28 cellular contexts compared by ENCODE assay signal in genomic region chr12:56517854-56518253, GRCh38. TPM values are rescaled to one million over a fixed set of nuclear protein-coding genes. Genes with fewer than 3 reads are reported as not detected.
DNase-seq lines count a peak whose midpoint lies in the region; ATAC-seq, FAIRE-seq and TF ChIP-seq lines count a peak whose summit lies in the region.
"Had no signal": no experiment of that assay in that cellular context is flagged by ENCODE, and none has a peak within 500 bp of the region (broad histone marks: within the 10 kb centered on the region; RNA-seq: fewer than 3 reads in every experiment).

No MANE protein-coding gene starts in this region.

- H3K4me1 ChIP-seq in neutrophil (ENCODE audit: control insufficient read depth in 1 of 2, insufficient read depth in 1 of 2, low read depth in 1 of 2, low read length in 1 of 2) (peaks cover 48 to 50% of the 10 kb centered on the region in 2 experiments), kidney (ENCODE audit: control insufficient read depth in 1 of 2, insufficient read depth in 1 of 2, low read depth in 1 of 2, low read length in 2 of 2) (peaks cover 0 to 3% of the 10 kb centered on the region in 2 donors), adrenal gland (replicated peaks in 1 of 2) (peaks cover 3 to 25% of the 10 kb centered on the region in 2 donors)

- CTCF ChIA-PET in Calu3 (lab: Charles Lee), result interaction anchor here (0.6 kb wide), 1 partner anchor 12 kb away, joined by 6 read pairs; no protein-coding TSS in a partner anchor

- BruUV-seq in Calu3 (replicated peaks; lab: Mats Ljungman, UMichigan), result no TSS peak

- peaks cover 1% of the 10 kb centered on the region for H3K27me3 ChIP-seq in neutrophil
- H3K27me3 ChIP-seq in adrenal gland, result no peaks in the 10 kb centered on the region
- H3K27me3 ChIP-seq: brain microvascular endothelial cell, heart right ventricle, vagina had no signal

- peak; percentile 72 for DNase-seq in Calu3
- peak; percentile 42 for DNase-seq in M059J (ENCODE audit: low read depth)
- DNase-seq in endothelial cell (ENCODE audit: low spot score), result no peak
- no peak for DNase-seq in NCI-H187 treated with DMSO at 0.1 percent for 48 hours (lab: John Stamatoyannopoulos, UW)
- DNase-seq in kidney, result no peak
- DNase-seq in adrenal gland, result no peak
- DNase-seq: activated CD4-positive, alpha-beta T cell treated with anti-CD3 and anti-CD28 coated beads, Interleukin-2, amount 10 ng/mL, durations not matched to agents 7 days and 5 days; activated T-cell treated with anti-CD3 and anti-CD28 coated beads, Interleukin-2, amount 50 U/mL, for 48 hours; brain microvascular endothelial cell; CD8-positive, alpha-beta memory T cell; heart right ventricle; KBM-7; left cardiac atrium; NCI-H1417 treated with DMSO at 0.1 percent for 48 hours; NCI-H2081 treated with DMSO at 0.1 percent for 48 hours; psoas muscle; Right ventricle myocardium superior; stimulated activated naive CD8-positive, alpha-beta T cell treated with anti-CD3 and anti-CD28 coated beads, Interleukin-15, Interleukin-2, amounts not matched to agents 100 U/mL and 50 U/mL, for 24 hours; T1000; WERI-Rb-1 had no signal

- peaks cover under 1% of the 10 kb centered on the region for H3K27me3 Mint-ChIP-seq in Calu3 (ENCODE audit: unreplicated experiment)
- peaks cover 4% of the 10 kb centered on the region for H3K27me3 Mint-ChIP-seq in endothelial cell (ENCODE audit: unreplicated experiment)

- H3K4me3 ChIP-seq in neutrophil (ENCODE audit: low read depth in 1 of 2, low read length in 1 of 2), result peak overlapping the region in 1 of 2 experiments; percentile 2
- H3K4me3 ChIP-seq in kidney (ENCODE audit: low read length in 2 of 2), result no peak overlapping the region
- H3K4me3 ChIP-seq in adrenal gland, result no peak overlapping the region
- H3K4me3 ChIP-seq: heart right ventricle, psoas muscle, vagina had no signal

- TF ChIP-seq POLR2A in adrenal gland (IDR thresholded peaks at IDR 0.05), result no peak

- 87 to 97% (median 92%) methylated on average over 2 of the region's 2 CpGs for WGBS in adrenal gland, 4 donors

- intact Hi-C loops in Calu3 (cut with micrococcal nuclease; ENCODE audit: unreplicated experiment), result loop anchor here (1.0 kb wide), 1 partner anchor 8 kb away; no protein-coding TSS in a partner anchor
- intact Hi-C loops in kidney (cut with DNase I), result no loop called here
- intact Hi-C loops in adrenal gland (cut with DNase I), result loop anchor here (5.0 to 10.0 kb wide), 3 partner anchors 54 to 117 kb away; partner anchors contain the start of gene BAZ2A (in 1 of the 2)

- no peak overlapping the region for H3K9ac ChIP-seq in kidney (ENCODE audit: low read length in 2 of 2)

- H3K4me3 Mint-ChIP-seq in Calu3 (ENCODE audit: low read depth, unreplicated experiment) (no peak overlapping the region), endothelial cell (ENCODE audit: unreplicated experiment) (no peak overlapping the region)
- H3K4me3 Mint-ChIP-seq: activated CD4-positive, alpha-beta T cell treated with anti-CD3 and anti-CD28 coated beads, Interleukin-2, amount 10 ng/mL, durations not matched to agents 7 days and 5 days; B cell had no signal

- H3K27ac Mint-ChIP-seq in Calu3 (ENCODE audit: unreplicated experiment) (peak overlapping the region; percentile 48), endothelial cell (ENCODE audit: unreplicated experiment) (peak overlapping the region; percentile 86)
- H3K27ac Mint-ChIP-seq: activated CD4-positive, alpha-beta T cell treated with anti-CD3 and anti-CD28 coated beads, Interleukin-2, amount 10 ng/mL, durations not matched to agents 7 days and 5 days; B cell; CD8-positive, alpha-beta memory T cell had no signal

- TF ChIP-seq CTCF in Calu3 (IDR thresholded peaks at IDR 0.05; ENCODE audit: unreplicated experiment) (no peak), endothelial cell (IDR thresholded peaks at IDR 0.05; ENCODE audit: unreplicated experiment) (no peak), neutrophil (IDR thresholded peaks at IDR 0.05) (no peak), kidney (IDR thresholded peaks at IDR 0.05; ENCODE audit: borderline replicate concordance, extremely low read depth, insufficient read depth) (no peak), adrenal gland (IDR thresholded peaks at IDR 0.05) (no peak)

- FAIRE-seq in kidney (lab: Jason Lieb, UNC), result no peak

- H3K4me1 Mint-ChIP-seq in Calu3 (ENCODE audit: low read depth, unreplicated experiment) (peaks cover 54% of the 10 kb centered on the region), endothelial cell (ENCODE audit: unreplicated experiment) (peaks cover 26% of the 10 kb centered on the region)

- H3K9me3 Mint-ChIP-seq in Calu3 (ENCODE audit: low read depth, unreplicated experiment) (no peaks in the 10 kb centered on the region), endothelial cell (ENCODE audit: unreplicated experiment) (no peaks in the 10 kb centered on the region)
- H3K9me3 Mint-ChIP-seq: activated CD4-positive, alpha-beta T cell treated with anti-CD3 and anti-CD28 coated beads, Interleukin-2, amount 10 ng/mL, durations not matched to agents 7 days and 5 days; CD8-positive, alpha-beta memory T cell had no signal

- H3K9me3 ChIP-seq in neutrophil, result no peaks in the 10 kb centered on the region
- no peaks in the 10 kb centered on the region for H3K9me3 ChIP-seq in kidney (ENCODE audit: control insufficient read depth in 1 of 2, low read length in 2 of 2)
- H3K9me3 ChIP-seq in adrenal gland (replicated peaks in 1 of 3), result no peaks in the 10 kb centered on the region
- H3K9me3 ChIP-seq: heart right ventricle, psoas muscle, vagina had no signal

- H3K27ac ChIP-seq in neutrophil, result peak overlapping the region; percentile 51
- no peak overlapping the region for H3K27ac ChIP-seq in kidney (ENCODE audit: low read depth in 2 of 2, low read length in 2 of 2)
- no peak overlapping the region for H3K27ac ChIP-seq in adrenal gland
- H3K27ac ChIP-seq: brain microvascular endothelial cell, psoas muscle, vagina, WERI-Rb-1 had no signal

- H3K36me3 ChIP-seq in neutrophil, result no peaks in the 10 kb centered on the region
- H3K36me3 ChIP-seq in kidney (ENCODE audit: control insufficient read depth in 1 of 2, insufficient read depth in 2 of 2, low read length in 2 of 2), result no peaks in the 10 kb centered on the region
- H3K36me3 ChIP-seq in adrenal gland (replicated peaks in 1 of 2), result no peaks in the 10 kb centered on the region
- H3K36me3 ChIP-seq: brain microvascular endothelial cell, heart right ventricle, vagina, WERI-Rb-1 had no signal

- ATAC-seq in HG03097 (IDR thresholded peaks at IDR 0.05; ENCODE audit: low FRiP score, unreplicated experiment), result no peak
- ATAC-seq: heart right ventricle; left cardiac atrium; psoas muscle; stimulated activated naive CD8-positive, alpha-beta T cell treated with anti-CD3 and anti-CD28 coated beads, Interleukin-15, Interleukin-2, amounts not matched to agents 100 U/mL and 50 U/mL, for 24 hours had no signal

- H3K36me3 Mint-ChIP-seq in Calu3 (ENCODE audit: insufficient read depth, unreplicated experiment) (peaks cover 16% of the 10 kb centered on the region), endothelial cell (ENCODE audit: low read depth, unreplicated experiment) (no peaks in the 10 kb centered on the region)
- H3K36me3 Mint-ChIP-seq: CD8-positive, alpha-beta memory T cell had no signal

RNA-seq across cellular contexts. Expression of gene RBMS2, which starts 3.8 kb away (rescaled TPM):
- 96.4 and 105 TPM in 2 replicates for total RNA-seq in Calu3 (2022)
- 10.7 and 14.8 TPM in 2 replicates for total RNA-seq in M059J (2014; rRNA removed; shearing (Covaris generic))
- total RNA-seq in endothelial cell (ENCODE audit: unreplicated experiment), result 122 TPM
- 71.3 TPM for total RNA-seq in kidney
- 8.5 TPM for polyA plus RNA-seq in kidney (ENCODE audit: insufficient read depth, low read depth, low replicate concordance)
- total RNA-seq in adrenal gland, result 10 to 100 TPM in 7 of 8 donors, 1 to 10 TPM in 1; 9.6 to 41.5 (median 26.2) TPM
- polyA plus RNA-seq in adrenal gland, result 10 to 100 TPM in 2 of 3 donors, 1 to 10 TPM in 1; 7.6 to 20.9 (median 11.3) TPM

RNA-seq across cellular contexts. Expression of gene GLS2, which starts 29.9 kb away (rescaled TPM):
- 1.9 and 2.7 TPM in 2 replicates for total RNA-seq in Calu3 (2022)
- 0.32 TPM in 1 of 2 replicates, not detected in the other for total RNA-seq in M059J (2014; rRNA removed; shearing (Covaris generic))
- 0.21 TPM for total RNA-seq in endothelial cell (ENCODE audit: unreplicated experiment)
- total RNA-seq in kidney, result 2.5 TPM
- 5.6 TPM for polyA plus RNA-seq in kidney (ENCODE audit: insufficient read depth, low read depth, low replicate concordance)
- total RNA-seq in adrenal gland, result 1 to 10 TPM in 5 of 8 donors, under 1 TPM in 2, not detected in 1; 0.68 to 3.3 (median 1.1) TPM
- polyA plus RNA-seq in adrenal gland, result 1 to 10 TPM; 1.5 to 5.3 (median 1.6) TPM
- total RNA-seq: A673, myocyte, NCI-H460, skeletal muscle tissue had no signal

RNA-seq across cellular contexts. Expression of gene SPRYD4, which starts 49.5 kb away (rescaled TPM):
- total RNA-seq in Calu3 (2022) (6.1 and 6.6 TPM in 2 replicates), endothelial cell (ENCODE audit: unreplicated experiment) (2.0 TPM), kidney (4.0 TPM), adrenal gland (1 to 10 TPM; 2.8 to 6.2 (median 5.2) TPM)
- 1.3 and 1.4 TPM in 2 replicates for total RNA-seq in M059J (2014; rRNA removed; shearing (Covaris generic))
- polyA plus RNA-seq in kidney (ENCODE audit: insufficient read depth, low read depth, low replicate concordance) (6.0 TPM), adrenal gland (1 to 10 TPM; 2.5 to 5.6 (median 3.2) TPM)

Comparison
In these comparisons a context has a peak if more than half of its experiments do, and no peak if none do; other contexts are left out.
1. DNase-seq: peak in Calu3 (single experiment) and M059J (single experiment); none in endothelial cell (single experiment), NCI-H187 treated with DMSO at 0.1 percent for 48 hours (single experiment), kidney (single experiment) and adrenal gland (0 of 7).